Comparison of ENCODE assay signal across 11 cellular contexts in genomic region chr1:94020764-94021579, GRCh38.
DNase-seq lines count a peak whose midpoint lies in the region; ATAC-seq and TF ChIP-seq lines count a peak whose summit lies in the region.
"Had no signal": no experiment of that assay in that cellular context is flagged by ENCODE, and none has a peak within 500 bp of the region (broad histone marks: within the 10 kb centered on the region; RNA-seq: fewer than 3 reads in every experiment).

No MANE protein-coding gene starts in this region.

- H3K9me3 ChIP-seq in psoas muscle = no peaks in the 10 kb centered on the region

- intact Hi-C loops in psoas muscle (cut with DNase I) = loop anchor here in 1 of 2 donors (10.0 kb wide), 1 partner anchor 444 kb away; no protein-coding TSS in a partner anchor

- peak; percentile 70 for ATAC-seq in central memory CD8-positive, alpha-beta T cell (replicated peaks; ENCODE audit: extremely low read depth, poor library complexity, severe bottlenecking)
- ATAC-seq in esophagus mucosa = no peak
- ATAC-seq in psoas muscle = no peak
- ATAC-seq in HG03521 (IDR thresholded peaks at IDR 0.05; ENCODE audit: unreplicated experiment) = no peak
- ATAC-seq in GM21447 (IDR thresholded peaks at IDR 0.05; ENCODE audit: unreplicated experiment) = no peak
- ATAC-seq: stimulated activated memory B cell treated with anti-CD40 and anti-IgM and Interleukin-4, amounts not matched to agents 10 μg/mL and 1 μg/mL and 100 μg/mL, for 72 hours had no signal

- H3K27me3 Mint-ChIP-seq in central memory CD8-positive, alpha-beta T cell = peaks cover 12% of the 10 kb centered on the region

- no peaks in the 10 kb centered on the region for H3K9me3 Mint-ChIP-seq in central memory CD8-positive, alpha-beta T cell
- H3K9me3 Mint-ChIP-seq: stimulated activated memory B cell treated with anti-CD40 and anti-IgM and Interleukin-4, amounts not matched to agents 10 μg/mL and 1 μg/mL and 100 μg/mL, for 72 hours had no signal

- no peaks in the 10 kb centered on the region for H3K27me3 ChIP-seq in psoas muscle (ENCODE audit: insufficient read depth in 3 of 3, low read length in 2 of 3)

- H3K36me3 ChIP-seq in psoas muscle (ENCODE audit: insufficient read depth in 1 of 2, low read depth in 1 of 2) = no peaks in the 10 kb centered on the region

- H3K27ac Mint-ChIP-seq in central memory CD8-positive, alpha-beta T cell (ENCODE audit: low read depth) = peak overlapping the region; percentile 76
- H3K27ac Mint-ChIP-seq: stimulated activated memory B cell treated with anti-CD40 and anti-IgM and Interleukin-4, amounts not matched to agents 10 μg/mL and 1 μg/mL and 100 μg/mL, for 72 hours had no signal

- peaks cover 3% of the 10 kb centered on the region for H3K36me3 Mint-ChIP-seq in central memory CD8-positive, alpha-beta T cell (ENCODE audit: insufficient read depth)
- H3K36me3 Mint-ChIP-seq: stimulated activated memory B cell treated with anti-CD40 and anti-IgM and Interleukin-4, amounts not matched to agents 10 μg/mL and 1 μg/mL and 100 μg/mL, for 72 hours had no signal

- H3K4me1 ChIP-seq in psoas muscle = peaks cover under 1% of the 10 kb centered on the region

- no peak for TF ChIP-seq CTCF in psoas muscle (IDR thresholded peaks at IDR 0.05)

- DNase-seq in A172 (ENCODE audit: low spot score) (peak; percentile 69), HS-5 (ENCODE audit: low read depth) (peak; percentile 59), kidney glomerular epithelial cell (lab: John Stamatoyannopoulos, UW) (peak; percentile 21), psoas muscle (no peak)
- DNase-seq in central memory CD8-positive, alpha-beta T cell (ENCODE audit: low spot score in 2 of 2) = peak in 1 of 2 donors; percentile 24
- DNase-seq: activated naive CD4-positive, alpha-beta T cell treated with Interleukin-2 at 50 U/mL for 16 hours; C1 segment of cervical spinal cord had no signal

- no peak overlapping the region for H3K4me3 ChIP-seq in psoas muscle

- H3K4me3 Mint-ChIP-seq in central memory CD8-positive, alpha-beta T cell = peak overlapping the region; percentile 24
- H3K4me3 Mint-ChIP-seq: stimulated activated memory B cell treated with anti-CD40 and anti-IgM and Interleukin-4, amounts not matched to agents 10 μg/mL and 1 μg/mL and 100 μg/mL, for 72 hours had no signal

- H3K27ac ChIP-seq in psoas muscle = no peak overlapping the region

- WGBS in psoas muscle, 3 donors = 75 to 76% (median 76%) methylated on average over 10 of the region's 10 CpGs

- H3K4me1 Mint-ChIP-seq in central memory CD8-positive, alpha-beta T cell = peaks cover 34% of the 10 kb centered on the region

Comparison
In these comparisons a context has a peak if more than half of its experiments do, and no peak if none do; other contexts are left out.
1. DNase-seq: peak in A172 (single experiment), HS-5 (single experiment) and kidney glomerular epithelial cell (single experiment); none in psoas muscle (0 of 2).